ENCODE assay signal across 11 cellular contexts in the genomic region with DNA sequence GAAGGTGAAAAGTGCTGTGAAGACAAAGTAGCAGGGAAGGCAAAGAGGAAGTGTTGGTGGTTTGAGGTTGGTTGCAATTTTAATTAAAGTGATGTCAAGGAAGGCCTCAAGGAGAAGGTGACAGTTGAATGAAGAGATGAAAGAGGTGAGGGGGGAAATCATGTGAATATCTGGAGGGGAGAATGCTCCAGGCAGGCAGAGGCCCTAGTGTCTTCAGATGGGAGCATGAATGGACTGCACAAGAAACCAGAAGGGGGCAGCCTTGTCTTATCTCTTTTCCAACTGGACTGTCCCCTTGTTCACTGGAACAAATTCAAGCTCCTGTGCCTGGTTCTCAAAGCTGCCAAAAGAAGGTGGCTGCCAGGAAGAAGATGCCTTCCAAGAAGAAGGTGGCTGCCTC.
DNase-seq lines count a peak whose midpoint lies in the region; ATAC-seq, FAIRE-seq and TF ChIP-seq lines count a peak whose summit lies in the region.
"Had no signal": no experiment of that assay in that cellular context is flagged by ENCODE, and none has a peak within 500 bp of the region (broad histone marks: within the 10 kb centered on the region; RNA-seq: fewer than 3 reads in every experiment).

No MANE protein-coding gene starts in this region.

- H3K56ac ChIP-seq in H1 (replicated peaks; ENCODE audit: insufficient read length, low read depth, low read length): no peak overlapping the region

- no peak overlapping the region for H2BK20ac ChIP-seq in H1 (ENCODE audit: low read length)

- H3K79me1 ChIP-seq in H1 (ENCODE audit: low read depth, low read length): no peaks in the 10 kb centered on the region

- POLR2A ChIA-PET in H1 (lab: Charles Lee; ENCODE audit: partially characterized antibody): no interaction called here

- TF ChIP-seq POLR2A in H1 (IDR thresholded peaks at IDR 0.05; ENCODE audit: control extremely low read depth in 1 of 2, low read depth in 2 of 2, low read length in 2 of 2): no peak

- H3K27me3 ChIP-seq in cardiac muscle cell (peaks cover 12% of the 10 kb centered on the region), right atrium auricular region (no peaks in the 10 kb centered on the region), OCI-LY1 (ENCODE audit: insufficient read depth, low read length) (no peaks in the 10 kb centered on the region), H1 (replicated peaks in 1 of 4; ENCODE audit: control insufficient read depth in 3 of 4, extremely low read depth in 1 of 4, insufficient read depth in 3 of 4, low read length in 3 of 4) (no peaks in the 10 kb centered on the region)
- H3K27me3 ChIP-seq: SJSA1 had no signal

- H3K4me3 ChIP-seq in cardiac muscle cell (no peak overlapping the region), right atrium auricular region (no peak overlapping the region), OCI-LY1 (ENCODE audit: low read depth, low read length, poor library complexity, severe bottlenecking) (no peak overlapping the region), H1 (ENCODE audit: extremely low read depth in 1 of 4, insufficient read depth in 2 of 4, low read depth in 3 of 4, low read length in 4 of 4) (no peak overlapping the region)
- H3K4me3 ChIP-seq: SJSA1 had no signal

- H3F3A ChIP-seq in OCI-LY1 (ENCODE audit: insufficient read depth, low read length): no peaks in the 10 kb centered on the region

- ATAC-seq in sciatic nerve (peak; percentile 29), GM21619 (IDR thresholded peaks at IDR 0.05; ENCODE audit: unreplicated experiment) (no peak), GM21367 (IDR thresholded peaks at IDR 0.05; ENCODE audit: unreplicated experiment) (no peak), HG03520 (IDR thresholded peaks at IDR 0.05; ENCODE audit: unreplicated experiment) (no peak)

- no peak overlapping the region for H2AK5ac ChIP-seq in H1 (ENCODE audit: low read depth, low read length)

- peak; percentile 55 to 69 for TF ChIP-seq RAD21 in H1 (IDR thresholded peaks at IDR 0.05 in 1 of 2, conservative IDR thresholded peaks at IDR 0.05 in 1 of 2; ENCODE audit: low read depth in 2 of 2, low read length in 2 of 2)

- peak; percentile 85 for FAIRE-seq in H1 (lab: Jason Lieb, UNC)

- no peak overlapping the region for H3K18ac ChIP-seq in H1 (ENCODE audit: extremely low read depth, low read length)

- H3K4me2 ChIP-seq in OCI-LY1 (ENCODE audit: low read length) (no peak overlapping the region), H1 (ENCODE audit: insufficient read depth in 1 of 2, low read depth in 2 of 2, low read length in 2 of 2) (no peak overlapping the region)

- H4K91ac ChIP-seq in H1 (replicated peaks; ENCODE audit: insufficient read length, low read length): no peak overlapping the region

- no peak overlapping the region for H3K27ac ChIP-seq in cardiac muscle cell
- peak overlapping the region in 1 of 2 donors; percentile 48 for H3K27ac ChIP-seq in right atrium auricular region
- H3K27ac ChIP-seq in OCI-LY1 (ENCODE audit: low read depth, low read length, poor library complexity, severe bottlenecking): no peak overlapping the region
- H3K27ac ChIP-seq in H1 (ENCODE audit: low read depth, low read length): no peak overlapping the region
- H3K27ac ChIP-seq: HL-60, parathyroid adenoma, SJSA1 had no signal

- H3K79me2 ChIP-seq in OCI-LY1 (ENCODE audit: insufficient read depth, low read length): no peaks in the 10 kb centered on the region
- H3K79me2 ChIP-seq in H1 (ENCODE audit: control insufficient read depth in 1 of 2, insufficient read depth in 2 of 2, low read length in 2 of 2): no peaks in the 10 kb centered on the region
- H3K79me2 ChIP-seq: parathyroid adenoma had no signal

- no peaks in the 10 kb centered on the region for H3K36me3 ChIP-seq in cardiac muscle cell
- no peaks in the 10 kb centered on the region for H3K36me3 ChIP-seq in right atrium auricular region
- H3K36me3 ChIP-seq in OCI-LY1 (ENCODE audit: insufficient read depth, low read length): no peaks in the 10 kb centered on the region
- H3K36me3 ChIP-seq in H1 (ENCODE audit: control insufficient read depth in 2 of 4, insufficient read depth in 4 of 4, low read length in 3 of 4): no peaks in the 10 kb centered on the region
- H3K36me3 ChIP-seq: SJSA1 had no signal

- peak; percentile 9 to 30 for DNase-seq in cardiac muscle cell (ENCODE audit: low read depth in 1 of 2, low spot score in 1 of 2)
- DNase-seq in right atrium auricular region (ENCODE audit: low spot score): no peak
- peak in 1 of 2 experiments; percentile 45 for DNase-seq in H1 (ENCODE audit: low read depth in 1 of 2, low spot score in 2 of 2)
- DNase-seq in sciatic nerve (ENCODE audit: low spot score): no peak

- no peak overlapping the region for H3K4ac ChIP-seq in H1 (replicated peaks; ENCODE audit: insufficient read length, low read depth, low read length)

- H3K23me2 ChIP-seq in H1 (ENCODE audit: low read depth, low read length): no peaks in the 10 kb centered on the region

- H4K20me1 ChIP-seq in OCI-LY1 (ENCODE audit: insufficient read depth, low read length): no peaks in the 10 kb centered on the region
- no peaks in the 10 kb centered on the region for H4K20me1 ChIP-seq in H1 (replicated peaks in 1 of 2; ENCODE audit: control insufficient read depth in 1 of 2, insufficient read depth in 2 of 2, low read length in 2 of 2)

- H3K4me1 ChIP-seq in cardiac muscle cell (ENCODE audit: low read depth) (no peaks in the 10 kb centered on the region), right atrium auricular region (no peaks in the 10 kb centered on the region), OCI-LY1 (ENCODE audit: insufficient read depth, low read length, severe bottlenecking) (no peaks in the 10 kb centered on the region), H1 (replicated peaks in 1 of 4; ENCODE audit: control insufficient read depth in 3 of 4, insufficient read depth in 4 of 4, low read length in 3 of 4) (no peaks in the 10 kb centered on the region)
- H3K4me1 ChIP-seq: parathyroid adenoma, SJSA1 had no signal

- CTCF ChIA-PET in H1 (lab: Charles Lee; ENCODE audit: partially characterized antibody): interaction anchor here (0.6 to 1.9 kb wide), 12 partner anchors 11 to 168 kb away, joined by 3 to 7 read pairs (median 3); no protein-coding TSS in a partner anchor

- H2AFZ ChIP-seq in OCI-LY1 (ENCODE audit: low read length): no peak overlapping the region
- no peak overlapping the region; the same call in 1 of the 2 replicates for H2AFZ ChIP-seq in H1 (ENCODE audit: low read length)
- H2AFZ ChIP-seq: parathyroid adenoma had no signal

- no peak overlapping the region for H3K9ac ChIP-seq in OCI-LY1 (ENCODE audit: low read length)
- H3K9ac ChIP-seq in H1 (replicated peaks in 1 of 4; ENCODE audit: extremely low read depth in 1 of 4, low read depth in 3 of 4, low read length in 3 of 4): no peak overlapping the region
- H3K9ac ChIP-seq: parathyroid adenoma had no signal

- intact Hi-C loops in sciatic nerve (cut with DNase I): no loop called here

- TF ChIP-seq CTCF in cardiac muscle cell (IDR thresholded peaks at IDR 0.05; ENCODE audit: low read depth, low read length): no peak
- no peak for TF ChIP-seq CTCF in right atrium auricular region (IDR thresholded peaks at IDR 0.05)
- 0 out of 2 replicates have a peak, but pooled peaks have one; percentile 7 for TF ChIP-seq CTCF in OCI-LY1 (IDR thresholded peaks at IDR 0.05; ENCODE audit: low read length)
- TF ChIP-seq CTCF in H1 (IDR thresholded peaks at IDR 0.05; ENCODE audit: control extremely low read depth in 1 of 3, insufficient read depth in 1 of 3, low read depth in 1 of 3, low read length in 3 of 3): peak; percentile 7 to 52 (median 39); a peak in 3 of 4 replicates

- H2BK120ac ChIP-seq in H1 (replicated peaks; ENCODE audit: low read depth, low read length): no peak overlapping the region

- no peak overlapping the region for H4K5ac ChIP-seq in H1 (ENCODE audit: insufficient read length, low read depth, low read length)

- TF ChIP-seq EP300 in H1 (IDR thresholded peaks at IDR 0.05; ENCODE audit: borderline replicate concordance in 1 of 2, low read depth in 2 of 2, low read length in 2 of 2): no peak

- H2BK12ac ChIP-seq in H1 (ENCODE audit: low read depth, low read length): no peak overlapping the region

- H4K8ac ChIP-seq in H1 (ENCODE audit: extremely low read depth, insufficient read depth, low read length): no peak overlapping the region

- no peaks in the 10 kb centered on the region for H3K9me2 ChIP-seq in OCI-LY1 (ENCODE audit: low read depth, low read length)

- no peak overlapping the region for H3K23ac ChIP-seq in H1 (ENCODE audit: insufficient read length)

- H2BK15ac ChIP-seq in H1 (ENCODE audit: low read length): no peak overlapping the region

- no peak overlapping the region for H2BK5ac ChIP-seq in H1 (ENCODE audit: low read depth, low read length)

- H3K9me3 ChIP-seq in cardiac muscle cell (ENCODE audit: low read depth): no peaks in the 10 kb centered on the region
- H3K9me3 ChIP-seq in right atrium auricular region: no peaks in the 10 kb centered on the region
- H3K9me3 ChIP-seq in OCI-LY1 (ENCODE audit: low read length): no peaks in the 10 kb centered on the region
- H3K9me3 ChIP-seq in H1 (ENCODE audit: insufficient read depth in 2 of 2, low read depth in 1 of 2, low read length in 1 of 2): no peaks in the 10 kb centered on the region
- H3K9me3 ChIP-seq: SJSA1 had no signal

- H3K14ac ChIP-seq in H1 (ENCODE audit: insufficient read length): no peak overlapping the region

TF ChIP-seq in H1, 55 proteins besides CTCF, POLR2A, EP300 and RAD21:
- TF ChIP-seq CHD2 (IDR thresholded peaks at IDR 0.05; ENCODE audit: low read length): no peak

Comparison
In these comparisons a context has a peak if more than half of its experiments do, and no peak if none do; other contexts are left out.
1. DNase-seq: peak in cardiac muscle cell (2 of 2); none in right atrium auricular region (single experiment) and sciatic nerve (single experiment).
2. CTCF ChIP-seq: peak in OCI-LY1 (single experiment) and H1 (3 of 3); none in cardiac muscle cell (single experiment) and right atrium auricular region (0 of 2).